In genomic region chr1:241376711-241377110, GRCh38 we compare ENCODE assay signal across 16 cellular contexts. TPM values are rescaled to one million over a fixed set of nuclear protein-coding genes. Genes with fewer than 3 reads are reported as not detected.
DNase-seq lines count a peak whose midpoint lies in the region; ATAC-seq and TF ChIP-seq lines count a peak whose summit lies in the region.
"Had no signal": no experiment of that assay in that cellular context is flagged by ENCODE, and none has a peak within 500 bp of the region (broad histone marks: within the 10 kb centered on the region; RNA-seq: fewer than 3 reads in every experiment).

No MANE protein-coding gene starts in this region.

- H3K27ac Mint-ChIP-seq in glutamatergic neuron (ENCODE audit: unreplicated experiment), result peak overlapping the region; percentile 96
- H3K27ac Mint-ChIP-seq: T-helper 1 cell treated with Interleukin-12 subunit alpha and Interleukin-12 subunit beta and Interleukin-4 antibody, amounts not matched to agents 30 μg/mL and 1 μg/mL, for 36 hours had no signal

- H3K36me3 ChIP-seq in spleen, result no peaks in the 10 kb centered on the region
- H3K36me3 ChIP-seq: BE2C had no signal

- no peaks in the 10 kb centered on the region for H3K4me1 ChIP-seq in spleen
- H3K4me1 ChIP-seq: BE2C had no signal

- H3K27ac ChIP-seq in spleen, result no peak overlapping the region

- TF ChIP-seq CTCF in glutamatergic neuron (IDR thresholded peaks at IDR 0.05; ENCODE audit: partially characterized antibody, unreplicated experiment), result no peak
- no peak for TF ChIP-seq CTCF in spleen (IDR thresholded peaks at IDR 0.05 in 8 of 11, conservative IDR thresholded peaks at IDR 0.05 in 3 of 11)
- no peak for TF ChIP-seq CTCF in lower leg skin (IDR thresholded peaks at IDR 0.05)

- H3K27me3 ChIP-seq in spleen (replicated peaks in 1 of 7), result no peaks in the 10 kb centered on the region
- H3K27me3 ChIP-seq: BE2C had no signal

- peaks cover 33% of the 10 kb centered on the region for H3K4me1 Mint-ChIP-seq in glutamatergic neuron (ENCODE audit: low read depth, unreplicated experiment)

- no peak for TF ChIP-seq POLR2A in spleen (IDR thresholded peaks at IDR 0.05)
- no peak for TF ChIP-seq POLR2A in lower leg skin (IDR thresholded peaks at IDR 0.05)

- peaks cover 5% of the 10 kb centered on the region for H3K9me3 Mint-ChIP-seq in glutamatergic neuron (ENCODE audit: unreplicated experiment)
- H3K9me3 Mint-ChIP-seq: T-helper 1 cell treated with Interleukin-12 subunit alpha and Interleukin-12 subunit beta and Interleukin-4 antibody, amounts not matched to agents 30 μg/mL and 1 μg/mL, for 36 hours had no signal

- peaks cover 0 to 15% (median 1%) of the 10 kb centered on the region in 8 donors for H3K9me3 ChIP-seq in spleen
- H3K9me3 ChIP-seq: BE2C had no signal

- no peak for ATAC-seq in HG02870 (IDR thresholded peaks at IDR 0.05; ENCODE audit: unreplicated experiment)
- ATAC-seq: Right ventricle myocardium inferior had no signal

- DNase-seq in DMS 273 (lab: John Stamatoyannopoulos, UW; ENCODE audit: unreplicated experiment) (peak; percentile 93), NCI-H1436 treated with DMSO at 0.1 percent for 48 hours (lab: John Stamatoyannopoulos, UW) (peak; percentile 26), NCI-H524 treated with DMSO at 0.1 percent for 48 hours (lab: John Stamatoyannopoulos, UW) (peak; percentile 90), glutamatergic neuron (peak; percentile 48), spleen (no peak), NCI-H510A treated with DMSO at 0.1 percent for 48 hours (lab: John Stamatoyannopoulos, UW) (no peak), lower leg skin (ENCODE audit: low spot score in 2 of 2) (no peak)
- DNase-seq: BE2C, GDM1, Karpas-422, NCI-H1930, NCI-H446 treated with DMSO at 0.1 percent for 48 hours had no signal

- peaks cover 3% of the 10 kb centered on the region for H3K27me3 Mint-ChIP-seq in glutamatergic neuron (ENCODE audit: unreplicated experiment)

- intact Hi-C loops in spleen (cut with DNase I; ENCODE audit: low total_unique reads), result no loop called here
- intact Hi-C loops in lower leg skin (cut with DNase I; ENCODE audit: low total_unique reads), result no loop called here

- peak overlapping the region; percentile 65 for H3K4me3 Mint-ChIP-seq in glutamatergic neuron (ENCODE audit: unreplicated experiment)
- H3K4me3 Mint-ChIP-seq: T-helper 1 cell treated with Interleukin-12 subunit alpha and Interleukin-12 subunit beta and Interleukin-4 antibody, amounts not matched to agents 30 μg/mL and 1 μg/mL, for 36 hours had no signal

- WGBS in spleen, 5 donors, result 61 to 70% (median 69%) methylated on average over 2 of the region's 2 CpGs
- WGBS in lower leg skin, 2 donors, result 34 to 53% methylated on average over 2 of the region's 2 CpGs

- peaks cover 6% of the 10 kb centered on the region for H3K36me3 Mint-ChIP-seq in glutamatergic neuron (ENCODE audit: unreplicated experiment)

- H3K4me3 ChIP-seq in spleen (no peak overlapping the region), lower leg skin (ENCODE audit: low read depth, poor library complexity, severe bottlenecking) (no peak overlapping the region)

RNA-seq across cellular contexts. Expression of gene RGS7, which starts 19.7 kb away (rescaled TPM):
- total RNA-seq in glutamatergic neuron (ENCODE audit: unreplicated experiment) (16.0 TPM), spleen (1 to 10 TPM in 2 of 7 donors, under 1 TPM in 4, not detected in 1; 0.49 to 1.8 (median 0.77) TPM), lower leg skin (not detected)
- polyA plus RNA-seq in spleen, result 1 to 10 TPM in 1 of 3 donors, under 1 TPM in 2; 0.09 to 1.6 (median 0.35) TPM
- total RNA-seq: A673, Right ventricle myocardium inferior had no signal

Comparison
In these comparisons a context has a peak if more than half of its experiments do, and no peak if none do; other contexts are left out.
1. DNase-seq: peak in DMS 273 (single experiment), NCI-H1436 treated with DMSO at 0.1 percent for 48 hours (single experiment), NCI-H524 treated with DMSO at 0.1 percent for 48 hours (single experiment) and glutamatergic neuron (single experiment); none in spleen (single experiment), NCI-H510A treated with DMSO at 0.1 percent for 48 hours (single experiment) and lower leg skin (0 of 2).